2 cellular contexts compared by ENCODE assay signal in the genomic region with DNA sequence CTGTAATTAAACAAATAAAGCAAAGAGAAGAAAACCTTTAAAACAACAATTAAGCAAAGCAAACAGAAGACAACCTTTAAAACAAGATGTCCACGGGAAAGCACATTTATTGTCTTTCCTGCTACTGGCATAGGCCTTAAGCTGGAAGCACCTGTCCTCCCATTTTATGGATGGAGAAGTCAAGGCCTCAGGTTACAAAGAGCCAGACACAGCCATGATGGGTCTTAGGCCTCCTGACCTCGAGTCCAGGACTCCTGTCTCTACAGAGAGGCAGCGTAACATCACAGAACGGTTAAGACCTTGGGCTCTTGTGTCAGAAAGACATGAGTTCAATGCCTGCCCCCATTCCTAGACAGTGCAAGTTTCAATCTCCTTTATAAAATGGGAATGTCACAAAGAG.
TF ChIP-seq lines count a peak whose summit lies in the region.

No MANE protein-coding gene starts in this region.

TF ChIP-seq in HepG2, 621 proteins besides CTCF, POLR2A, EP300 and RAD21:
- TF ChIP-seq MTA1 (CRISPR knock-in tag; IDR thresholded peaks at IDR 0.05; ENCODE audit: borderline replicate concordance) (no peak), ADNP (CRISPR knock-in tag; IDR thresholded peaks at IDR 0.05) (peak; percentile 80; the same call in 1 of the 2 replicates), CHD4 (IDR thresholded peaks at IDR 0.05; ENCODE audit: borderline replicate concordance, low read length) (peak; percentile 55; the same call in 1 of the 2 replicates), SKI (IDR thresholded peaks at IDR 0.05; ENCODE audit: partially characterized antibody) (no peak), ZMYM3 (CRISPR knock-in tag; IDR thresholded peaks at IDR 0.05) (peak; percentile 95), CHCHD3 (CRISPR knock-in tag; IDR thresholded peaks at IDR 0.05) (no peak), ZNF782 (CRISPR knock-in tag; IDR thresholded peaks at IDR 0.05; ENCODE audit: borderline replicate concordance) (no peak), ZNF629 (CRISPR knock-in tag; conservative IDR thresholded peaks at IDR 0.05) (peak; percentile 97), NONO (IDR thresholded peaks at IDR 0.05) (no peak), NONO (CRISPR knock-in tag; conservative IDR thresholded peaks at IDR 0.05) (no peak), ZNF460 (CRISPR knock-in tag; IDR thresholded peaks at IDR 0.05; ENCODE audit: borderline replicate concordance) (no peak)
- TF ChIP-seq, protein P1, sequence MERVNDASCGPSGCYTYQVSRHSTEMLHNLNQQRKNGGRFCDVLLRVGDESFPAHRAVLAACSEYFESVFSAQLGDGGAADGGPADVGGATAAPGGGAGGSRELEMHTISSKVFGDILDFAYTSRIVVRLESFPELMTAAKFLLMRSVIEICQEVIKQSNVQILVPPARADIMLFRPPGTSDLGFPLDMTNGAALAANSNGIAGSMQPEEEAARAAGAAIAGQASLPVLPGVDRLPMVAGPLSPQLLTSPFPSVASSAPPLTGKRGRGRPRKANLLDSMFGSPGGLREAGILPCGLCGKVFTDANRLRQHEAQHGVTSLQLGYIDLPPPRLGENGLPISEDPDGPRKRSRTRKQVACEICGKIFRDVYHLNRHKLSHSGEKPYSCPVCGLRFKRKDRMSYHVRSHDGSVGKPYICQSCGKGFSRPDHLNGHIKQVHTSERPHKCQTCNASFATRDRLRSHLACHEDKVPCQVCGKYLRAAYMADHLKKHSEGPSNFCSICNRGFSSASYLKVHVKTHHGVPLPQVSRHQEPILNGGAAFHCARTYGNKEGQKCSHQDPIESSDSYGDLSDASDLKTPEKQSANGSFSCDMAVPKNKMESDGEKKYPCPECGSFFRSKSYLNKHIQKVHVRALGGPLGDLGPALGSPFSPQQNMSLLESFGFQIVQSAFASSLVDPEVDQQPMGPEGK (CRISPR knock-in tag; IDR thresholded peaks at IDR 0.05), result no peak

TF ChIP-seq in H1, 55 proteins besides CTCF, POLR2A, EP300 and RAD21:
- TF ChIP-seq HDAC6 (IDR thresholded peaks at IDR 0.05; ENCODE audit: low read depth, low read length) (no peak), SUZ12 (IDR thresholded peaks at IDR 0.05; ENCODE audit: low read length) (no peak), PHF8 (conservative IDR thresholded peaks at IDR 0.05; ENCODE audit: low read depth, low read length) (no peak), RFX5 (IDR thresholded peaks at IDR 0.05; ENCODE audit: borderline replicate concordance, low read depth, low read length) (no peak), EGR1 (IDR thresholded peaks at IDR 0.05; ENCODE audit: borderline replicate concordance, low read depth, low read length) (no peak)
